In the genomic region with DNA sequence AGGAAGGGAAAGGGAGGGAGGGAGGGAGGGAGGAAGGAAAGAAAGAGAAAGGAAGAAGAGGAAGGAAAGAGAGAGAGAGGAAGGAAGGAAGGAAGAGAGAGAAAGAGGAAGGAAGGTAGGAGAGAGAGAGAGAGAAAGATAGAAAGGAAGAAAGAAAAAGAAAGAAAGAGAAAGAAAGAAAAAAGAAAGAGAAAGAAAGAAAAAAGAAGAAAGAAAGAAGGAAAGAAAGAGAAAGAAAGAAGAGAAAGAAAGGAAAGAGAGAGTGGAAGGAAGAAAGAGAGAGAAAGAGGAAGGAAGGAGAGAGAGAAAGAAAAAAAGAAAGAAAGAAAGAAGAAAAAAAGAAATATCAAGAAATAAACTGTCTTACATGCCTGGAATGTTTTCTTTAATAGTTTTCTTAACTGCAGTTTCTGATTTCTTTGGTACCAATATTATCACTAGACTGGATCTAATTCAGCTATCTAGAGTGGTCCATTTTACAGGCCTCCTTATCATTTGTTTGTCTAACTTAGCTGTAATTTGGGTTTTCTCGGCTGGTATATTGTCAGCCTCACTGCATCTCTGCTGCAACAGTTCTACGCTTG, we compare ENCODE assay signal across 1 cellular context.
A peak's percentile ranks its signal among the peaks of the same experiment; 100 is the strongest.
TF ChIP-seq lines count a peak whose summit lies in the region.

No MANE protein-coding gene starts in this region.

TF ChIP-seq in K562, 482 proteins besides CTCF, POLR2A, EP300 and RAD21 (continued from another document):
- TF ChIP-seq IRF9 (tag; IDR thresholded peaks at IDR 0.05) (no peak), ARID1B (IDR thresholded peaks at IDR 0.05) (0 out of 2 replicates have a peak, but pooled peaks have one; percentile 18), ZBTB8A (IDR thresholded peaks at IDR 0.05; ENCODE audit: partially characterized antibody) (no peak), HMG20A (CRISPR knock-in tag; conservative IDR thresholded peaks at IDR 0.05) (no peak), ZBTB2 (IDR thresholded peaks at IDR 0.05) (peak; percentile 27; the same call in 1 of the 2 replicates)
- TF ChIP-seq, protein P1, sequence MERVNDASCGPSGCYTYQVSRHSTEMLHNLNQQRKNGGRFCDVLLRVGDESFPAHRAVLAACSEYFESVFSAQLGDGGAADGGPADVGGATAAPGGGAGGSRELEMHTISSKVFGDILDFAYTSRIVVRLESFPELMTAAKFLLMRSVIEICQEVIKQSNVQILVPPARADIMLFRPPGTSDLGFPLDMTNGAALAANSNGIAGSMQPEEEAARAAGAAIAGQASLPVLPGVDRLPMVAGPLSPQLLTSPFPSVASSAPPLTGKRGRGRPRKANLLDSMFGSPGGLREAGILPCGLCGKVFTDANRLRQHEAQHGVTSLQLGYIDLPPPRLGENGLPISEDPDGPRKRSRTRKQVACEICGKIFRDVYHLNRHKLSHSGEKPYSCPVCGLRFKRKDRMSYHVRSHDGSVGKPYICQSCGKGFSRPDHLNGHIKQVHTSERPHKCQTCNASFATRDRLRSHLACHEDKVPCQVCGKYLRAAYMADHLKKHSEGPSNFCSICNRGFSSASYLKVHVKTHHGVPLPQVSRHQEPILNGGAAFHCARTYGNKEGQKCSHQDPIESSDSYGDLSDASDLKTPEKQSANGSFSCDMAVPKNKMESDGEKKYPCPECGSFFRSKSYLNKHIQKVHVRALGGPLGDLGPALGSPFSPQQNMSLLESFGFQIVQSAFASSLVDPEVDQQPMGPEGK (CRISPR knock-in tag; IDR thresholded peaks at IDR 0.05; ENCODE audit: borderline replicate concordance): no peak
